Comparison of ENCODE assay signal across 1 cellular context in the genomic region with DNA sequence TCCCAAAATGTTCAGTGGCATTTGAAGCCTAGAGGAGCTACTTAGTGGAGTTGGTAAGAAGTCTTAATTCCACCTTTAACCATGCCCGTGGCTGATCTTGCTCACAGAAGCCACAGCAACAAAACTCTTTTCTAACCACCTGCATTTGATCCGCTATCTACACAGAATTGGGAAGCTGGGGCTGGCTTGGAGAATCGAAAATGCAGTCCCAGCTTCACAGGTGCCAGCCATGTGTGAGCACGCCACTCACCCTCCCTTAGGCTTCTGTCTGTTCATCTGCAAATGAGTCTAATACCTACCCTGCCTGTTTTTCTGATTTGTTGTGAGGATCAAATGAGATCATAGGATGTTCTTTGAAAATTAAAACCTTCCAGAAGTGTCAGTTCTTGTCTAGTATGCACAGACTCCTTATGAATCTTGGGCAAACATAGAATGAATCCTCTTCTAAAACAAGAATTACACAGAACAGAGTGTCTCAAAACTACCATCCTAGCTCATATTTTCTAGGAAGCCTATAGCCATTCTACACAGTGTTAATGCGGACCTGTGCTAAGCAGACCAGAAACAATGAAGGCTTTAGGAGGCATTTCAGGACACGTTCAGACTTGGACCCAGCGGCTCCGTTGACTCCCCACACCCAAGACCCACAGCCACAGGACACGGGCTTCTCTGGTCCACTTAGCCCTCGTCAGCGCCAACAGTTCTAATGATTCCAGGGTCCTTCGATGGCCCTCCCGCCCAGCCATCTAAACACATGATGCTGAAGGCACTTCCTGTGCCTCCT.
TF ChIP-seq lines count a peak whose summit lies in the region.

No MANE protein-coding gene starts in this region.

TF ChIP-seq in GM12878, 131 proteins besides CTCF, POLR2A, EP300 and RAD21 (continued from another document):
- TF ChIP-seq, protein P1, sequence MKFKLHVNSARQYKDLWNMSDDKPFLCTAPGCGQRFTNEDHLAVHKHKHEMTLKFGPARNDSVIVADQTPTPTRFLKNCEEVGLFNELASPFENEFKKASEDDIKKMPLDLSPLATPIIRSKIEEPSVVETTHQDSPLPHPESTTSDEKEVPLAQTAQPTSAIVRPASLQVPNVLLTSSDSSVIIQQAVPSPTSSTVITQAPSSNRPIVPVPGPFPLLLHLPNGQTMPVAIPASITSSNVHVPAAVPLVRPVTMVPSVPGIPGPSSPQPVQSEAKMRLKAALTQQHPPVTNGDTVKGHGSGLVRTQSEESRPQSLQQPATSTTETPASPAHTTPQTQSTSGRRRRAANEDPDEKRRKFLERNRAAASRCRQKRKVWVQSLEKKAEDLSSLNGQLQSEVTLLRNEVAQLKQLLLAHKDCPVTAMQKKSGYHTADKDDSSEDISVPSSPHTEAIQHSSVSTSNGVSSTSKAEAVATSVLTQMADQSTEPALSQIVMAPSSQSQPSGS (IDR thresholded peaks at IDR 0.05; ENCODE audit: low read length): no peak
- no peak for TF ChIP-seq SREBF2 (IDR thresholded peaks at IDR 0.05; ENCODE audit: low read length)
- TF ChIP-seq, protein P2, sequence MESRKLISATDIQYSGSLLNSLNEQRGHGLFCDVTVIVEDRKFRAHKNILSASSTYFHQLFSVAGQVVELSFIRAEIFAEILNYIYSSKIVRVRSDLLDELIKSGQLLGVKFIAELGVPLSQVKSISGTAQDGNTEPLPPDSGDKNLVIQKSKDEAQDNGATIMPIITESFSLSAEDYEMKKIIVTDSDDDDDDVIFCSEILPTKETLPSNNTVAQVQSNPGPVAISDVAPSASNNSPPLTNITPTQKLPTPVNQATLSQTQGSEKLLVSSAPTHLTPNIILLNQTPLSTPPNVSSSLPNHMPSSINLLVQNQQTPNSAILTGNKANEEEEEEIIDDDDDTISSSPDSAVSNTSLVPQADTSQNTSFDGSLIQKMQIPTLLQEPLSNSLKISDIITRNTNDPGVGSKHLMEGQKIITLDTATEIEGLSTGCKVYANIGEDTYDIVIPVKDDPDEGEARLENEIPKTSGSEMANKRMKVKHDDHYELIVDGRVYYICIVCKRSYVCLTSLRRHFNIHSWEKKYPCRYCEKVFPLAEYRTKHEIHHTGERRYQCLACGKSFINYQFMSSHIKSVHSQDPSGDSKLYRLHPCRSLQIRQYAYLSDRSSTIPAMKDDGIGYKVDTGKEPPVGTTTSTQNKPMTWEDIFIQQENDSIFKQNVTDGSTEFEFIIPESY (IDR thresholded peaks at IDR 0.05): no peak
- no peak for TF ChIP-seq NR2C1 (IDR thresholded peaks at IDR 0.05)
- no peak for TF ChIP-seq RB1 (IDR thresholded peaks at IDR 0.05; ENCODE audit: borderline replicate concordance)
- no peak for TF ChIP-seq EED (IDR thresholded peaks at IDR 0.05; ENCODE audit: low read depth)
